8 cellular contexts compared by ENCODE assay signal in genomic region chr13:79392882-79393563, GRCh38. TPM values are rescaled to one million over a fixed set of nuclear protein-coding genes. Genes with fewer than 3 reads are reported as not detected.
A peak's percentile ranks its signal among the peaks of the same experiment; 100 is the strongest.
DNase-seq lines count a peak whose midpoint lies in the region; ATAC-seq and TF ChIP-seq lines count a peak whose summit lies in the region.

No MANE protein-coding gene starts in this region.

- peaks cover 14% of the 10 kb centered on the region; the same call in 1 of the 2 replicates for H3K9me3 ChIP-seq in OCI-LY3 (ENCODE audit: insufficient read depth, low read length)

- no peak for TF ChIP-seq CTCF in OCI-LY3 (IDR thresholded peaks at IDR 0.05; ENCODE audit: low read depth, low read length)
- TF ChIP-seq CTCF in epithelial cell of proximal tubule (conservative IDR thresholded peaks at IDR 0.05; ENCODE audit: low read depth, low read length), result no peak

- peak overlapping the region; percentile 78 for H3K27ac ChIP-seq in OCI-LY3 (ENCODE audit: low read length)

- H3K4me1 ChIP-seq in OCI-LY3 (ENCODE audit: low read length), result peaks cover 55% of the 10 kb centered on the region

- H3K4me3 ChIP-seq in OCI-LY3 (ENCODE audit: low read length), result peak overlapping the region; percentile 63
- H3K4me3 ChIP-seq in epithelial cell of proximal tubule (ENCODE audit: low read depth, low read length), result peak overlapping the region; percentile 28

- H3K9ac ChIP-seq in OCI-LY3 (ENCODE audit: low read length), result peak overlapping the region; percentile 30; the same call in 1 of the 2 replicates

- peak overlapping the region; percentile 75 for H3K4me2 ChIP-seq in OCI-LY3 (ENCODE audit: low read length)

- peak; percentile 33 for ATAC-seq in HG02763 (IDR thresholded peaks at IDR 0.05; ENCODE audit: unreplicated experiment)

- H3K36me3 ChIP-seq in OCI-LY3 (replicated peaks; ENCODE audit: low read depth, low read length), result peaks cover 44% of the 10 kb centered on the region

- DNase-seq in activated CD8-positive, alpha-beta memory T cell treated with anti-CD3 and anti-CD28 coated beads for 24 hours, result peak; percentile 65
- DNase-seq in activated CD8-positive, alpha-beta memory T cell treated with anti-CD3 and anti-CD28 coated beads, Interleukin-2, amount 50 U/mL, for 48 hours, result no peak
- DNase-seq in epithelial cell of proximal tubule (ENCODE audit: low read depth) (no peak), foreskin melanocyte (no peak), hippocampal formation (lab: John Stamatoyannopoulos, UW) (no peak), D341Med (ENCODE audit: low spot score) (no peak)

- H3K27me3 ChIP-seq in OCI-LY3 (ENCODE audit: low read depth, low read length), result no peaks in the 10 kb centered on the region

- H3K79me2 ChIP-seq in OCI-LY3 (ENCODE audit: low read length), result peaks cover 94% of the 10 kb centered on the region

- no peak overlapping the region for H2AFZ ChIP-seq in OCI-LY3 (ENCODE audit: low read depth, low read length)

- peaks cover 70% of the 10 kb centered on the region for H4K20me1 ChIP-seq in OCI-LY3 (ENCODE audit: insufficient read depth, low read length)

RNA-seq across cellular contexts. Expression of gene RBM26, which starts 13.0 kb away (rescaled TPM):
- 24.0 TPM in 2 replicates for total RNA-seq in epithelial cell of proximal tubule
